22 cellular contexts compared by ENCODE assay signal in the genomic region with DNA sequence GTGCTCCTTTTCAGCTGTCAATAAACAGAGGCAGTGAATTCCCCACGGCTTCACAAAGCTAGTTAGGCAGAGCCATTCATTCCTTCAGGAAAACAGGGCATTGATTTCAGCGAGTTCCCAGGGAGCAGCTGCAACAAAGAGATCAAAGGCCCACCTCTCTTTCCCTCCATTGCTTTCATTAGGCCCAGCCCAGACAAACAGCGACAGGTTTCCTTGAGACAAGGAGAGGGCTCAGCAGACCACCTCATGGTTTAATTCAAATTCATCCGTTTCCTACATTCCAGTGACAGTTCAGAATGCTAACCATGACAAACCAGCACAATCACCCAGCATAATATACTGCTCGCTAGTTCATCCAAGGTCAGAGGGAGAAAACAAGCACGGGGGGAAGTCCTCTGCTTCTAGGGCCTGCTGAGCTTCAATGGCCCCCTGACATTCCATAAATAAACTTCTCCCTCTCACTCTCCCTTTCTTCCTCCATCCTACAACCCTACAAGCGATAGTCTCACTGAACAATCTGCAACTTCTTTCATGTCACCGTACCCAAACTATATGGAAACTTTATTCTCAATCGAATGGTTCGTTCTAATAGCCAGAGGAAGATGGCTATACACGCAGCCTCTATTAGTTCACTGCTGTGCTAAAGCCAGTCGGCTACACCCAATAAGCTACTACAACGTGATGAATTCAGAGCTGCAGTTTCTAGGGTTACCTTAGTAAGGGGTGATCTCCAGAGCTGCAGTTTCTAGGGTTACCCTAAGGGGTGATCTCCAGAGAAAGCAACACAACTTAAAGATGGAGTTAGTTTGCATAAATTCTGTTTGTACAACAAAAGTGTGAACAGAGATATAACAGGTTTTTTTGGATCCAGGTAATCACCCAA. TPM values are rescaled to one million over a fixed set of nuclear protein-coding genes. Genes with fewer than 3 reads are reported as not detected.
A peak's percentile ranks its signal among the peaks of the same experiment; 100 is the strongest.
DNase-seq lines count a peak whose midpoint lies in the region; ATAC-seq and TF ChIP-seq lines count a peak whose summit lies in the region.
"Had no signal": no experiment of that assay in that cellular context is flagged by ENCODE, and none has a peak within 500 bp of the region (broad histone marks: within the 10 kb centered on the region; RNA-seq: fewer than 3 reads in every experiment).

No MANE protein-coding gene starts in this region.

- no peaks in the 10 kb centered on the region for H3K4me1 ChIP-seq in NT2/D1 (ENCODE audit: insufficient read depth, insufficient read length)
- no peaks in the 10 kb centered on the region for H3K4me1 ChIP-seq in mucosa of descending colon (ENCODE audit: low read depth)
- H3K4me1 ChIP-seq in esophagus squamous epithelium: peaks cover 0 to 3% (median 0%) of the 10 kb centered on the region in 3 donors
- H3K4me1 ChIP-seq: A549 had no signal

- no peaks in the 10 kb centered on the region for H3K9me3 Mint-ChIP-seq in nephron progenitor cell
- H3K9me3 Mint-ChIP-seq: activated CD4-positive, alpha-beta memory T cell treated with anti-CD3 and anti-CD28 coated beads for 36 hours; activated naive CD4-positive, alpha-beta T cell treated with anti-CD3 and anti-CD28 coated beads, Interleukin-2, amount 10 ng/mL, durations not matched to agents 7 days and 5 days had no signal

- H3K27ac Mint-ChIP-seq in nephron progenitor cell: peak overlapping the region; percentile 99
- H3K27ac Mint-ChIP-seq: activated CD4-positive, alpha-beta memory T cell treated with anti-CD3 and anti-CD28 coated beads for 36 hours; activated naive CD4-positive, alpha-beta T cell treated with anti-CD3 and anti-CD28 coated beads, Interleukin-2, amount 10 ng/mL, durations not matched to agents 7 days and 5 days had no signal

- peak overlapping the region; percentile 43 for H3K4me3 Mint-ChIP-seq in nephron progenitor cell
- H3K4me3 Mint-ChIP-seq: activated CD4-positive, alpha-beta memory T cell treated with anti-CD3 and anti-CD28 coated beads for 36 hours; activated naive CD4-positive, alpha-beta T cell treated with anti-CD3 and anti-CD28 coated beads, Interleukin-2, amount 10 ng/mL, durations not matched to agents 7 days and 5 days had no signal

- H3K27me3 Mint-ChIP-seq in nephron progenitor cell (ENCODE audit: low read depth, poor library complexity): peaks cover 3% of the 10 kb centered on the region
- H3K27me3 Mint-ChIP-seq: activated CD4-positive, alpha-beta memory T cell treated with anti-CD3 and anti-CD28 coated beads for 36 hours had no signal

- peaks cover 73% of the 10 kb centered on the region for H3K4me1 Mint-ChIP-seq in nephron progenitor cell
- H3K4me1 Mint-ChIP-seq: activated naive CD4-positive, alpha-beta T cell treated with anti-CD3 and anti-CD28 coated beads, Interleukin-2, amount 10 ng/mL, durations not matched to agents 7 days and 5 days had no signal

- no peaks in the 10 kb centered on the region for H3K9me3 ChIP-seq in NT2/D1 (ENCODE audit: insufficient read depth, low read length)
- no peaks in the 10 kb centered on the region for H3K9me3 ChIP-seq in mucosa of descending colon
- H3K9me3 ChIP-seq in esophagus squamous epithelium: no peaks in the 10 kb centered on the region
- H3K9me3 ChIP-seq: A549, ascending aorta, colonic mucosa, left ventricle myocardium inferior, SJSA1 had no signal

- no peaks in the 10 kb centered on the region for H3K36me3 Mint-ChIP-seq in nephron progenitor cell (ENCODE audit: low read depth)
- H3K36me3 Mint-ChIP-seq: activated CD4-positive, alpha-beta memory T cell treated with anti-CD3 and anti-CD28 coated beads for 36 hours; activated naive CD4-positive, alpha-beta T cell treated with anti-CD3 and anti-CD28 coated beads, Interleukin-2, amount 10 ng/mL, durations not matched to agents 7 days and 5 days had no signal

- DNase-seq in ELF-1 (ENCODE audit: low read depth, low spot score) (peak; percentile 97), NT2/D1 (ENCODE audit: low read depth, low spot score) (peak; percentile 93), iPS DF 19.7 (ENCODE audit: low read depth, low spot score) (peak; percentile 95), nephron progenitor cell (peak; percentile 39), GM10266 (ENCODE audit: extremely low spot score) (no peak), mucosa of descending colon (no peak), esophagus squamous epithelium (lab: John Stamatoyannopoulos, UW) (no peak)
- DNase-seq in activated CD4-positive, alpha-beta T cell treated with anti-CD3 and anti-CD28 coated beads, Interleukin-2, amount 50 U/mL, for 1 hour: no peak
- DNase-seq: activated CD4-positive, alpha-beta memory T cell treated with anti-CD3 and anti-CD28 coated beads for 36 hours; activated naive CD4-positive, alpha-beta T cell treated with anti-CD3 and anti-CD28 coated beads, Interleukin-2, amount 10 ng/mL, durations not matched to agents 7 days and 5 days; colonic mucosa; left ventricle myocardium inferior; NCI-H1436; NCI-H345; posterior cingulate gyrus; small intestine; stimulated activated CD4-positive, alpha-beta T cell treated with anti-CD3 and anti-CD28 coated beads, Interleukin-4, amount 100 ng/mL, for 24 hours; T-helper 2 cell had no signal

- no peak for TF ChIP-seq POLR2A in esophagus squamous epithelium (IDR thresholded peaks at IDR 0.05)

- H3K27ac ChIP-seq in esophagus squamous epithelium: no peak overlapping the region
- H3K27ac ChIP-seq: A549, colonic mucosa, hepatocyte, left ventricle myocardium inferior, SJSA1 had no signal

- intact Hi-C loops in mucosa of descending colon (cut with DNase I, micrococcal nuclease): no loop called here
- intact Hi-C loops in esophagus squamous epithelium (cut with DNase I): no loop called here

- H3K36me3 ChIP-seq in NT2/D1 (ENCODE audit: insufficient read depth, insufficient read length, low read length) (no peaks in the 10 kb centered on the region), mucosa of descending colon (ENCODE audit: low read depth) (no peaks in the 10 kb centered on the region), esophagus squamous epithelium (no peaks in the 10 kb centered on the region)
- H3K36me3 ChIP-seq: ascending aorta, colonic mucosa, left ventricle myocardium inferior, SJSA1 had no signal

- ATAC-seq in mucosa of descending colon: no peak
- ATAC-seq: A549 had no signal

- peak overlapping the region; percentile 8 for H3K4me3 ChIP-seq in NT2/D1 (ENCODE audit: insufficient read length, low read depth)
- no peak overlapping the region for H3K4me3 ChIP-seq in mucosa of descending colon
- H3K4me3 ChIP-seq in esophagus squamous epithelium: no peak overlapping the region
- H3K4me3 ChIP-seq: A549, ascending aorta, colonic mucosa, hepatocyte, left ventricle myocardium inferior, SJSA1 had no signal

- H3K27me3 ChIP-seq in NT2/D1 (ENCODE audit: insufficient read depth, insufficient read length) (peaks cover 63% of the 10 kb centered on the region), esophagus squamous epithelium (no peaks in the 10 kb centered on the region)
- H3K27me3 ChIP-seq: ascending aorta, colonic mucosa, hepatocyte, SJSA1 had no signal

- WGBS in esophagus squamous epithelium, 2 donors: 74 to 83% methylated on average over 13 of the region's 13 CpGs

- H3K9ac ChIP-seq in NT2/D1 (ENCODE audit: insufficient read length, low read depth): no peak overlapping the region

- no peak for TF ChIP-seq CTCF in nephron progenitor cell (IDR thresholded peaks at IDR 0.05)
- TF ChIP-seq CTCF in GM10266 (IDR thresholded peaks at IDR 0.05; ENCODE audit: control insufficient read depth, insufficient read depth, low read depth, missing control alignments): no peak
- TF ChIP-seq CTCF in mucosa of descending colon (IDR thresholded peaks at IDR 0.05): no peak
- TF ChIP-seq CTCF in esophagus squamous epithelium (IDR thresholded peaks at IDR 0.05): no peak

RNA-seq across cellular contexts. Expression of gene PLAGL1, which starts 34.7 kb away (rescaled TPM):
- total RNA-seq in mucosa of descending colon (10 to 100 TPM; 25.4 to 49.5 (median 46.0) TPM), esophagus squamous epithelium (10 to 100 TPM; 14.2 to 25.4 (median 15.8) TPM)

Comparison
In these comparisons a context has a peak if more than half of its experiments do, and no peak if none do; other contexts are left out.
1. DNase-seq: peak in ELF-1 (single experiment), NT2/D1 (single experiment), iPS DF 19.7 (single experiment) and nephron progenitor cell (single experiment); none in GM10266 (single experiment), activated CD4-positive, alpha-beta T cell treated with anti-CD3 and anti-CD28 coated beads, Interleukin-2, amount 50 U/mL, for 1 hour (single experiment), mucosa of descending colon (0 of 3) and esophagus squamous epithelium (single experiment).